In the genomic region with DNA sequence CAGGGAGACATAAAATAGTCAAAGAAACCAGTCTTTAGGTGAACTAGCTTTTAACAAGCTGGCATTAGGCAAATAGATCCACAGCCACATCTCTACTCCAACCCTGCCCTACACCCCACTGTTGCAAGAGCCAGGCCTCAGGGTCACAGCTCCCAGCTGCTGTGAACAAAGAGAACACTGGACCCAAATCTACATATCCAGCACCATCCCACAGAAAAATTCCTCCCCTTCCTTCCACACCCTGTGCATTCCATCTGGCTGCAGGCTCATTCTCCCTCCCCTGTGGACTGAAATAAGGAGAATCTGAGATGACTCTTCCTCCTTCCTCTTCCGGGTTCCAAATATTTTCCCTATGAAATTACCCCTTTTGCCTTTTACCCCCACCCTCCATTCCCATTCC, we compare ENCODE assay signal across 36 cellular contexts.
"Had no signal": no experiment of that assay in that cellular context is flagged by ENCODE, and none has a peak within 500 bp of the region (broad histone marks: within the 10 kb centered on the region; RNA-seq: fewer than 3 reads in every experiment).

No MANE protein-coding gene starts in this region.

- H3K4me1 Mint-ChIP-seq: activated CD4-positive, alpha-beta memory T cell treated with anti-CD3 and anti-CD28 coated beads, Interleukin-2, amount 10 ng/mL, durations not matched to agents 7 days and 5 days; activated CD4-positive, alpha-beta T cell treated with anti-CD3 and anti-CD28 coated beads for 36 hours; activated CD4-positive, alpha-beta T cell treated with anti-CD3 and anti-CD28 coated beads, Interleukin-2, amount 10 ng/mL, durations not matched to agents 7 days and 5 days; activated CD8-positive, alpha-beta memory T cell treated with anti-CD3 and anti-CD28 coated beads, Interleukin-2, amount 10 ng/mL, durations not matched to agents 7 days and 5 days; activated naive CD8-positive, alpha-beta T cell treated with anti-CD3 and anti-CD28 coated beads for 36 hours; WTC11 had no signal

- H3K27ac ChIP-seq: adrenal gland, body of pancreas, brain microvascular endothelial cell, breast epithelium, VCaP had no signal

- H3K4me3 ChIP-seq: adrenal gland, body of pancreas, breast epithelium had no signal

- H3K4me3 Mint-ChIP-seq: activated CD4-positive, alpha-beta memory T cell treated with anti-CD3 and anti-CD28 coated beads, Interleukin-2, amount 10 ng/mL, durations not matched to agents 7 days and 5 days; activated CD4-positive, alpha-beta T cell treated with anti-CD3 and anti-CD28 coated beads for 36 hours; activated CD4-positive, alpha-beta T cell treated with anti-CD3 and anti-CD28 coated beads, Interleukin-2, amount 10 ng/mL, durations not matched to agents 7 days and 5 days; activated CD8-positive, alpha-beta memory T cell treated with anti-CD3 and anti-CD28 coated beads, Interleukin-2, amount 10 ng/mL, durations not matched to agents 7 days and 5 days; activated CD8-positive, alpha-beta T cell treated with anti-CD3 and anti-CD28 coated beads, Interleukin-2, amount 10 ng/mL, durations not matched to agents 7 days and 5 days; activated naive CD4-positive, alpha-beta T cell treated with anti-CD3 and anti-CD28 coated beads for 36 hours; activated naive CD8-positive, alpha-beta T cell treated with anti-CD3 and anti-CD28 coated beads for 36 hours; activated T-cell treated with anti-CD3 and anti-CD28 coated beads, Interleukin-2, amount 50 U/mL, for 24 hours; T-helper 1 cell treated with Interleukin-12 subunit alpha and Interleukin-12 subunit beta and Interleukin-4 antibody, amounts not matched to agents 30 μg/mL and 1 μg/mL, for 36 hours; T-helper 2 cell treated with Interferon-gamma antibody and Interleukin-4, amounts not matched to agents 5 μg/mL and 100 μg/mL, for 36 hours; WTC11 had no signal

- H3K9me3 ChIP-seq: adrenal gland, body of pancreas, breast epithelium had no signal

- H3K9me3 Mint-ChIP-seq: activated CD4-positive, alpha-beta memory T cell treated with anti-CD3 and anti-CD28 coated beads, Interleukin-2, amount 10 ng/mL, durations not matched to agents 7 days and 5 days; activated CD4-positive, alpha-beta T cell treated with anti-CD3 and anti-CD28 coated beads, Interleukin-2, amount 10 ng/mL, durations not matched to agents 7 days and 5 days; activated naive CD4-positive, alpha-beta T cell treated with anti-CD3 and anti-CD28 coated beads for 36 hours; activated naive CD4-positive, alpha-beta T cell treated with anti-CD3 and anti-CD28 coated beads, Interleukin-2, amount 50 U/mL, for 72 hours; activated naive CD8-positive, alpha-beta T cell treated with anti-CD3 and anti-CD28 coated beads for 36 hours; activated T-cell treated with anti-CD3 and anti-CD28 coated beads, Interleukin-2, amount 50 U/mL, for 24 hours; activated T-helper 2 cell treated with anti-CD3 and anti-CD28 coated beads, Interferon-gamma antibody, Interleukin-2, Interleukin-4, amounts not matched to agents 10 μg/mL and 5 μg/mL and 100 μg/mL, durations not matched to agents 14 hours and 24 hours and 36 hours; T-helper 1 cell treated with Interleukin-12 subunit alpha and Interleukin-12 subunit beta and Interleukin-4 antibody, amounts not matched to agents 30 μg/mL and 1 μg/mL, for 36 hours; T-helper 2 cell treated with Interferon-gamma antibody and Interleukin-4, amounts not matched to agents 5 μg/mL and 100 μg/mL, for 36 hours; WTC11 had no signal

- H3K27me3 ChIP-seq: adrenal gland, body of pancreas, brain microvascular endothelial cell had no signal

- H3K36me3 Mint-ChIP-seq: activated CD8-positive, alpha-beta memory T cell treated with anti-CD3 and anti-CD28 coated beads, Interleukin-2, amount 10 ng/mL, durations not matched to agents 7 days and 5 days; activated naive CD4-positive, alpha-beta T cell treated with anti-CD3 and anti-CD28 coated beads, Interleukin-2, amount 50 U/mL, for 72 hours; activated naive CD8-positive, alpha-beta T cell treated with anti-CD3 and anti-CD28 coated beads for 36 hours; WTC11 had no signal

- H3K4me1 ChIP-seq: adrenal gland, body of pancreas, breast epithelium had no signal

- H3K36me3 ChIP-seq: adrenal gland, brain microvascular endothelial cell, breast epithelium had no signal

- DNase-seq: activated CD4-positive, alpha-beta memory T cell treated with anti-CD3 and anti-CD28 coated beads, Interleukin-2, amount 10 ng/mL, durations not matched to agents 7 days and 5 days; activated CD4-positive, alpha-beta T cell treated with anti-CD3 and anti-CD28 coated beads for 1 hour; activated CD4-positive, alpha-beta T cell treated with anti-CD3 and anti-CD28 coated beads for 36 hours; activated CD4-positive, alpha-beta T cell treated with anti-CD3 and anti-CD28 coated beads for 48 hours; activated CD4-positive, alpha-beta T cell treated with anti-CD3 and anti-CD28 coated beads, Interleukin-2, amount 10 ng/mL, durations not matched to agents 7 days and 5 days; activated CD4-positive, alpha-beta T cell treated with anti-CD3 and anti-CD28 coated beads, Interleukin-2, amount 50 U/mL, for 48 hours; activated CD4-positive, CD25-positive, alpha-beta regulatory T cell; activated CD8-positive, alpha-beta memory T cell treated with anti-CD3 and anti-CD28 coated beads for 24 hours; activated CD8-positive, alpha-beta memory T cell treated with anti-CD3 and anti-CD28 coated beads, Interleukin-2, amount 10 ng/mL, durations not matched to agents 7 days and 5 days; activated CD8-positive, alpha-beta memory T cell treated with anti-CD3 and anti-CD28 coated beads, Interleukin-2, amount 50 U/mL, for 48 hours; activated CD8-positive, alpha-beta T cell treated with anti-CD3 and anti-CD28 coated beads, Interleukin-2, amount 10 ng/mL, durations not matched to agents 7 days and 5 days; activated effector memory CD4-positive, alpha-beta T cell treated with Interleukin-2 at 50 U/mL for 16 hours; activated gamma-delta T cell; activated naive CD4-positive, alpha-beta T cell; activated naive CD4-positive, alpha-beta T cell treated with anti-CD3 and anti-CD28 coated beads for 36 hours; activated naive CD4-positive, alpha-beta T cell treated with anti-CD3 and anti-CD28 coated beads, Interleukin-2, amount 50 U/mL, for 16 hours; activated naive CD8-positive, alpha-beta T cell treated with anti-CD3 and anti-CD28 coated beads for 36 hours; activated T-cell treated with anti-CD3 and anti-CD28 coated beads, Interleukin-2, amount 50 U/mL, for 24 hours; activated T-cell treated with anti-CD3 and anti-CD28 coated beads, Interleukin-2, amount 50 U/mL, for 48 hours; adrenal gland; amniotic stem cell; aorta; body of pancreas; brain microvascular endothelial cell; central memory CD4-positive, alpha-beta T cell; T-helper 1 cell; T-helper 2 cell; T-helper 9 cell had no signal

- H3K27ac Mint-ChIP-seq: activated CD4-positive, alpha-beta memory T cell treated with anti-CD3 and anti-CD28 coated beads, Interleukin-2, amount 10 ng/mL, durations not matched to agents 7 days and 5 days; activated CD4-positive, alpha-beta T cell treated with anti-CD3 and anti-CD28 coated beads for 36 hours; activated CD4-positive, alpha-beta T cell treated with anti-CD3 and anti-CD28 coated beads, Interleukin-2, amount 10 ng/mL, durations not matched to agents 7 days and 5 days; activated CD8-positive, alpha-beta memory T cell treated with anti-CD3 and anti-CD28 coated beads, Interleukin-2, amount 10 ng/mL, durations not matched to agents 7 days and 5 days; activated CD8-positive, alpha-beta T cell treated with anti-CD3 and anti-CD28 coated beads, Interleukin-2, amount 10 ng/mL, durations not matched to agents 7 days and 5 days; activated naive CD4-positive, alpha-beta T cell treated with anti-CD3 and anti-CD28 coated beads for 36 hours; activated naive CD4-positive, alpha-beta T cell treated with anti-CD3 and anti-CD28 coated beads, Interleukin-2, amount 50 U/mL, for 72 hours; activated naive CD8-positive, alpha-beta T cell treated with anti-CD3 and anti-CD28 coated beads for 36 hours; activated T-cell treated with anti-CD3 and anti-CD28 coated beads, Interleukin-2, amount 50 U/mL, for 24 hours; activated T-helper 2 cell treated with anti-CD3 and anti-CD28 coated beads, Interferon-gamma antibody, Interleukin-2, Interleukin-4, amounts not matched to agents 10 μg/mL and 5 μg/mL and 100 μg/mL, durations not matched to agents 14 hours and 24 hours and 36 hours; T-helper 1 cell treated with Interleukin-12 subunit alpha and Interleukin-12 subunit beta and Interleukin-4 antibody, amounts not matched to agents 30 μg/mL and 1 μg/mL, for 36 hours; T-helper 2 cell treated with Interferon-gamma antibody and Interleukin-4, amounts not matched to agents 5 μg/mL and 100 μg/mL, for 36 hours; WTC11 had no signal

- ATAC-seq: activated CD4-positive, alpha-beta T cell treated with anti-CD3 and anti-CD28 coated beads for 36 hours; activated CD4-positive, CD25-positive, alpha-beta regulatory T cell treated with anti-CD3 and anti-CD28 coated beads, Interleukin-2, amount 50 U/mL, for 24 hours; activated CD8-positive, alpha-beta memory T cell treated with anti-CD3 and anti-CD28 coated beads, Interleukin-2, amount 10 ng/mL, durations not matched to agents 7 days and 5 days; activated CD8-positive, alpha-beta T cell treated with anti-CD3 and anti-CD28 coated beads, Interleukin-2, amount 10 ng/mL, durations not matched to agents 7 days and 5 days; activated naive CD4-positive, alpha-beta T cell treated with anti-CD3 and anti-CD28 coated beads, Interleukin-2, amount 50 U/mL, for 72 hours; body of pancreas; WTC11 had no signal
